Comparison of ENCODE assay signal across 23 cellular contexts in the genomic region with DNA sequence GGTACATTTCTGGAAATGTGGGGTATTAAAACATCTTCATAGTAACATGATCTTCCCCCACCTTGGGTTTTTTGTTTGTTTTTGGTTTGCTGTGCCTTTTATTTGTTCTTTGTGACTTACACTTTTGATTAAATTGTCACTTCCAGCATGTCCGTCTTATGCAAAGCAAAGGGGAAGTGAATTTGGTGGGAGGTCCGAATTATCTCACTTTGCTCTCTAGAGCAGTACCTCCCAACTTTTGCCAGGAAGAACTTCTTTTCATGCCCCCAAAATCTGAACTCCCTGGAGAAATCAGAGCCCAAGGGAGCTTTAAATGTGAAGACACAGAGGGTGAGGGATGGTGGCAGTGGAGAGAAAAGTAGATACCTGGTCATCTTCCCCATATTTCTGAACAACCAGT.
"Had no signal": no experiment of that assay in that cellular context is flagged by ENCODE, and none has a peak within 500 bp of the region (broad histone marks: within the 10 kb centered on the region; RNA-seq: fewer than 3 reads in every experiment).

No MANE protein-coding gene starts in this region.

- H3K4me1 ChIP-seq: adrenal gland, body of pancreas, esophagus muscularis mucosa, foreskin keratinocyte, pancreas, psoas muscle, sigmoid colon, vagina had no signal

- H3K36me3 ChIP-seq: adrenal gland, esophagus muscularis mucosa, heart right ventricle, pancreas, sigmoid colon, thoracic aorta, vagina had no signal

- H3K4me3 ChIP-seq: adrenal gland, body of pancreas, esophagus muscularis mucosa, heart right ventricle, pancreas, psoas muscle, sigmoid colon, thoracic aorta, vagina had no signal

- H3K27ac ChIP-seq: adrenal gland, body of pancreas, esophagus muscularis mucosa, foreskin keratinocyte, heart right ventricle, pancreas, psoas muscle, sigmoid colon, thoracic aorta, vagina had no signal

- H3K9me3 ChIP-seq: adrenal gland, body of pancreas, esophagus muscularis mucosa, pancreas, psoas muscle, sigmoid colon, thoracic aorta, vagina had no signal

- DNase-seq: activated B cell treated with CpG ODN at 0.5 μM for 24 hours; activated CD4-positive, alpha-beta T cell treated with anti-CD3 and anti-CD28 coated beads, Interleukin-2, amount 50 U/mL, for 4 hours; activated naive CD4-positive, alpha-beta T cell treated with Interleukin-2 at 50 U/mL for 16 hours; activated naive CD8-positive, alpha-beta T cell treated with anti-CD3 and anti-CD28 coated beads for 36 hours; activated T-cell treated with anti-CD3 and anti-CD28 coated beads for 4 hours; activated T-cell treated with anti-CD3 and anti-CD28 coated beads, Interleukin-2, amount 50 U/mL, for 72 hours; adrenal gland; aorta; body of pancreas; dermis blood vessel endothelial cell; effector CD4-positive, alpha-beta T cell; foreskin keratinocyte; heart right ventricle; naive thymus-derived CD4-positive, alpha-beta T cell; nucleus accumbens; pancreas; psoas muscle; sigmoid colon; small intestine; stimulated activated CD4-positive, alpha-beta T cell treated with anti-CD3 and anti-CD28 coated beads, Interleukin-4, amount 100 ng/mL, for 24 hours had no signal

- H3K27me3 ChIP-seq: adrenal gland, body of pancreas, esophagus muscularis mucosa, foreskin keratinocyte, heart right ventricle, pancreas, sigmoid colon, vagina had no signal
